6 cellular contexts compared by ENCODE assay signal in genomic region chr17:48625502-48626201, GRCh38. TPM values are rescaled to one million over a fixed set of nuclear protein-coding genes. Genes with fewer than 3 reads are reported as not detected.
DNase-seq lines count a peak whose midpoint lies in the region; ATAC-seq lines count a peak whose summit lies in the region.

No MANE protein-coding gene starts in this region.

- H3K9me3 Mint-ChIP-seq in activated CD4-positive, alpha-beta T cell treated with anti-CD3 and anti-CD28 coated beads, Interleukin-2, amount 10 ng/mL, durations not matched to agents 7 days and 5 days, result no peaks in the 10 kb centered on the region

- peaks cover 87% of the 10 kb centered on the region for H3K27me3 Mint-ChIP-seq in activated CD4-positive, alpha-beta T cell treated with anti-CD3 and anti-CD28 coated beads, Interleukin-2, amount 10 ng/mL, durations not matched to agents 7 days and 5 days

- POLR2A ChIA-PET in activated CD4-positive, alpha-beta T cell treated with anti-CD3 and anti-CD28 coated beads, Interleukin-2, amount 10 ng/mL, durations not matched to agents 7 days and 5 days (lab: Charles Lee), result no interaction called here

- CTCF ChIA-PET in activated CD4-positive, alpha-beta T cell treated with anti-CD3 and anti-CD28 coated beads, Interleukin-2, amount 10 ng/mL, durations not matched to agents 7 days and 5 days (lab: Charles Lee), result interaction anchor here (0.6 to 2.3 kb wide), 11 partner anchors 10 to 600 kb away, joined by 3 to 16 read pairs (median 3); no protein-coding TSS in a partner anchor

- peak overlapping the region; percentile 54 for H3K27ac Mint-ChIP-seq in activated CD4-positive, alpha-beta T cell treated with anti-CD3 and anti-CD28 coated beads, Interleukin-2, amount 10 ng/mL, durations not matched to agents 7 days and 5 days

- H3K36me3 Mint-ChIP-seq in activated CD4-positive, alpha-beta T cell treated with anti-CD3 and anti-CD28 coated beads, Interleukin-2, amount 10 ng/mL, durations not matched to agents 7 days and 5 days (ENCODE audit: low read depth), result no peaks in the 10 kb centered on the region

- no peak for ATAC-seq in HG03521 (IDR thresholded peaks at IDR 0.05; ENCODE audit: unreplicated experiment)

- DNase-seq in HPDE6-E6E7 (ENCODE audit: extremely low spot score) (peak; percentile 48), islet precursor cell (peak; percentile 90), UCSD-AML1 (lab: John Stamatoyannopoulos, UW; ENCODE audit: unreplicated experiment) (no peak), cortex of kidney (lab: John Stamatoyannopoulos, UW) (no peak)
- DNase-seq in activated CD4-positive, alpha-beta T cell treated with anti-CD3 and anti-CD28 coated beads, Interleukin-2, amount 10 ng/mL, durations not matched to agents 7 days and 5 days, result peak; percentile 30

- H3K4me1 Mint-ChIP-seq in activated CD4-positive, alpha-beta T cell treated with anti-CD3 and anti-CD28 coated beads, Interleukin-2, amount 10 ng/mL, durations not matched to agents 7 days and 5 days, result peaks cover 13% of the 10 kb centered on the region

- H3K4me3 Mint-ChIP-seq in activated CD4-positive, alpha-beta T cell treated with anti-CD3 and anti-CD28 coated beads, Interleukin-2, amount 10 ng/mL, durations not matched to agents 7 days and 5 days, result peak overlapping the region; percentile 62

RNA-seq across cellular contexts. Expression of gene HOXB9, which starts 0.5 kb away (rescaled TPM):
- total RNA-seq in activated CD4-positive, alpha-beta T cell treated with anti-CD3 and anti-CD28 coated beads, Interleukin-2, amount 10 ng/mL, durations not matched to agents 7 days and 5 days, result not detected

RNA-seq across cellular contexts. Expression of gene HOXB8, which starts 10.6 kb away (rescaled TPM):
- total RNA-seq in activated CD4-positive, alpha-beta T cell treated with anti-CD3 and anti-CD28 coated beads, Interleukin-2, amount 10 ng/mL, durations not matched to agents 7 days and 5 days, result not detected

RNA-seq across cellular contexts. Expression of gene HOXB7, which starts 14.8 kb away (rescaled TPM):
- under 1 TPM; 0.25 to 0.30 TPM for total RNA-seq in activated CD4-positive, alpha-beta T cell treated with anti-CD3 and anti-CD28 coated beads, Interleukin-2, amount 10 ng/mL, durations not matched to agents 7 days and 5 days

RNA-seq across cellular contexts. Expression of gene HOXB6, which starts 20.9 kb away (rescaled TPM):
- not detected for total RNA-seq in activated CD4-positive, alpha-beta T cell treated with anti-CD3 and anti-CD28 coated beads, Interleukin-2, amount 10 ng/mL, durations not matched to agents 7 days and 5 days

RNA-seq across cellular contexts. Expression of gene HOXB5, which starts 32.1 kb away (rescaled TPM):
- total RNA-seq in activated CD4-positive, alpha-beta T cell treated with anti-CD3 and anti-CD28 coated beads, Interleukin-2, amount 10 ng/mL, durations not matched to agents 7 days and 5 days, result not detected

Comparison
In these comparisons a context has a peak if more than half of its experiments do, and no peak if none do; other contexts are left out.
1. DNase-seq: peak in HPDE6-E6E7 (single experiment), activated CD4-positive, alpha-beta T cell treated with anti-CD3 and anti-CD28 coated beads, Interleukin-2, amount 10 ng/mL, durations not matched to agents 7 days and 5 days (single experiment) and islet precursor cell (single experiment); none in UCSD-AML1 (single experiment) and cortex of kidney (single experiment).